In genomic region chr1:74534241-74534640, GRCh38 we compare ENCODE assay signal across 1 cellular context.
TF ChIP-seq lines count a peak whose summit lies in the region.

No MANE protein-coding gene starts in this region.

TF ChIP-seq in SK-N-SH, 30 proteins besides CTCF, POLR2A, EP300 and RAD21 (continued from another document):
- TF ChIP-seq TCF12 (IDR thresholded peaks at IDR 0.05) (peak; percentile 51; the same call in 1 of the 2 replicates), USF1 (IDR thresholded peaks at IDR 0.05; ENCODE audit: borderline replicate concordance, low read depth) (no peak)
